Comparison of ENCODE assay signal across 19 cellular contexts in genomic region chr10:6739530-6740174, GRCh38.
DNase-seq lines count a peak whose midpoint lies in the region; ATAC-seq, FAIRE-seq and TF ChIP-seq lines count a peak whose summit lies in the region.
"Had no signal": no experiment of that assay in that cellular context is flagged by ENCODE, and none has a peak within 500 bp of the region (broad histone marks: within the 10 kb centered on the region; RNA-seq: fewer than 3 reads in every experiment).

No MANE protein-coding gene starts in this region.

- H3K36me3 ChIP-seq in HEK293 (ENCODE audit: control insufficient read depth in 2 of 2, insufficient read depth in 1 of 2, low read length in 2 of 2) = no peaks in the 10 kb centered on the region
- H3K36me3 ChIP-seq in breast epithelium = no peaks in the 10 kb centered on the region
- H3K36me3 ChIP-seq in skeletal muscle tissue (ENCODE audit: control insufficient read depth in 3 of 3, insufficient read depth in 3 of 3, low read length in 3 of 3) = no peaks in the 10 kb centered on the region
- H3K36me3 ChIP-seq in small intestine (ENCODE audit: control insufficient read depth in 2 of 2, insufficient read depth in 2 of 2, low read length in 2 of 2) = no peaks in the 10 kb centered on the region

- TF ChIP-seq CTCF in HEK293 (tag by site-specific recombination; IDR thresholded peaks at IDR 0.05) (no peak), breast epithelium (IDR thresholded peaks at IDR 0.05) (no peak)

- DNase-seq in breast epithelium (ENCODE audit: low spot score in 2 of 2) = peak in 1 of 2 donors; percentile 55
- no peak for DNase-seq in small intestine
- DNase-seq in activated CD4-positive, alpha-beta T cell treated with anti-CD3 and anti-CD28 coated beads for 36 hours = no peak
- DNase-seq: AML-193, DMS79 treated with DMSO at 0.1 percent for 48 hours, HCEC 1CT, KG1, NCI-H1417, NCI-H187 treated with DMSO at 0.1 percent for 48 hours, NCI-H2227 treated with DMSO at 0.1 percent for 48 hours, NCI-H524 had no signal

- H3K27me3 ChIP-seq in breast epithelium (no peaks in the 10 kb centered on the region), skeletal muscle tissue (ENCODE audit: control insufficient read depth in 3 of 3, insufficient read depth in 3 of 3, low read length in 3 of 3) (peaks cover 0 to 3% (median 0%) of the 10 kb centered on the region in 3 donors), small intestine (ENCODE audit: control insufficient read depth in 2 of 2, insufficient read depth in 2 of 2, low read length in 2 of 2) (peaks cover 0 to 5% of the 10 kb centered on the region in 2 donors)

- POLR2A ChIA-PET in HEK293 (lab: Yijun Ruan, JAX) = no interaction called here
- POLR2A ChIA-PET in activated CD4-positive, alpha-beta T cell treated with anti-CD3 and anti-CD28 coated beads for 36 hours (lab: Charles Lee) = interaction anchor here (0.6 kb wide), 1 partner anchor 35 kb away, joined by 4 read pairs; no protein-coding TSS in a partner anchor

- ATAC-seq in esophagus mucosa (peak; percentile 76), HG02588 (IDR thresholded peaks at IDR 0.05; ENCODE audit: unreplicated experiment) (no peak), HG02852 (IDR thresholded peaks at IDR 0.05; ENCODE audit: unreplicated experiment) (no peak)
- ATAC-seq in activated CD4-positive, alpha-beta T cell treated with anti-CD3 and anti-CD28 coated beads for 36 hours = no peak
- ATAC-seq: Panc1, Right ventricle myocardium inferior had no signal

- intact Hi-C loops in breast epithelium (cut with DNase I; ENCODE audit: low total_unique reads) = no loop called here
- intact Hi-C loops in activated CD4-positive, alpha-beta T cell treated with anti-CD3 and anti-CD28 coated beads for 36 hours (cut with DNase I, micrococcal nuclease) = no loop called here

- no peak for TF ChIP-seq POLR2A in breast epithelium (IDR thresholded peaks at IDR 0.05)

- no peaks in the 10 kb centered on the region for H3K4me1 Mint-ChIP-seq in activated CD4-positive, alpha-beta T cell treated with anti-CD3 and anti-CD28 coated beads for 36 hours

- FAIRE-seq in small intestine (lab: Jason Lieb, UNC) = no peak

- no peaks in the 10 kb centered on the region for H3K9me3 Mint-ChIP-seq in activated CD4-positive, alpha-beta T cell treated with anti-CD3 and anti-CD28 coated beads for 36 hours (ENCODE audit: low read depth)

- H3K9ac ChIP-seq in skeletal muscle tissue (ENCODE audit: low read depth in 1 of 3, low read length in 3 of 3) = peak overlapping the region in 1 of 3 donors; percentile 22

- 72 to 75% (median 74%) methylated on average over 12 of the region's 12 CpGs for WGBS in small intestine, 3 donors

- H3K36me3 Mint-ChIP-seq in activated CD4-positive, alpha-beta T cell treated with anti-CD3 and anti-CD28 coated beads for 36 hours (ENCODE audit: low read depth) = no peaks in the 10 kb centered on the region

- H3K4me1 ChIP-seq in HEK293 (ENCODE audit: control insufficient read depth, insufficient read depth, low read length) = no peaks in the 10 kb centered on the region
- peaks cover 0 to 4% of the 10 kb centered on the region in 2 donors for H3K4me1 ChIP-seq in breast epithelium
- peaks cover 24 to 43% (median 30%) of the 10 kb centered on the region in 3 donors for H3K4me1 ChIP-seq in skeletal muscle tissue (ENCODE audit: control insufficient read depth in 3 of 3, insufficient read depth in 3 of 3, low read length in 3 of 3)
- no peaks in the 10 kb centered on the region for H3K4me1 ChIP-seq in small intestine (ENCODE audit: control insufficient read depth in 2 of 2, insufficient read depth in 1 of 2, low read depth in 1 of 2, low read length in 1 of 2)

- peaks cover 20% of the 10 kb centered on the region for H3K27me3 Mint-ChIP-seq in activated CD4-positive, alpha-beta T cell treated with anti-CD3 and anti-CD28 coated beads for 36 hours

- H3K27ac Mint-ChIP-seq in activated CD4-positive, alpha-beta T cell treated with anti-CD3 and anti-CD28 coated beads for 36 hours = no peak overlapping the region

- H3K27ac ChIP-seq in HEK293 (ENCODE audit: extremely low read depth, low read depth, low read length) (no peak overlapping the region), breast epithelium (peak overlapping the region; percentile 45 to 61), skeletal muscle tissue (ENCODE audit: low read depth, low read length) (no peak overlapping the region), small intestine (ENCODE audit: low read depth in 1 of 2, low read length in 1 of 2) (no peak overlapping the region)
- H3K27ac ChIP-seq: C4-2B had no signal

- H3K4me3 ChIP-seq in HEK293 (ENCODE audit: low read depth, low read length) (no peak overlapping the region), breast epithelium (no peak overlapping the region), skeletal muscle tissue (ENCODE audit: low read length in 3 of 3) (peak overlapping the region in 2 of 3 donors; percentile 38 to 59), small intestine (ENCODE audit: low read depth in 1 of 2, low read length in 2 of 2) (no peak overlapping the region)

- CTCF ChIA-PET in HEK293 (lab: Yijun Ruan, JAX) = no interaction called here
- CTCF ChIA-PET in activated CD4-positive, alpha-beta T cell treated with anti-CD3 and anti-CD28 coated beads for 36 hours (lab: Charles Lee) = interaction anchor here (0.7 kb wide), 1 partner anchor 722 kb away, joined by 3 read pairs; no protein-coding TSS in a partner anchor

- H3K9me3 ChIP-seq in HEK293 (ENCODE audit: control insufficient read depth, insufficient read depth, low read depth, low read length) = no peaks in the 10 kb centered on the region
- H3K9me3 ChIP-seq in breast epithelium = no peaks in the 10 kb centered on the region
- H3K9me3 ChIP-seq in skeletal muscle tissue (ENCODE audit: control insufficient read depth in 3 of 3, low read length in 3 of 3) = no peaks in the 10 kb centered on the region
- H3K9me3 ChIP-seq in small intestine (ENCODE audit: control insufficient read depth, low read depth) = no peaks in the 10 kb centered on the region

- H3K4me3 Mint-ChIP-seq in activated CD4-positive, alpha-beta T cell treated with anti-CD3 and anti-CD28 coated beads for 36 hours = no peak overlapping the region

TF ChIP-seq in HEK293, 187 proteins besides CTCF, POLR2A, EP300 and RAD21 (continues in another document):
- TF ChIP-seq ZNF433 (tag by site-specific recombination; IDR thresholded peaks at IDR 0.05; ENCODE audit: low read depth) (peak; percentile 55; the same call in 1 of the 2 replicates), ZXDB (tag by site-specific recombination; IDR thresholded peaks at IDR 0.05) (peak; percentile 32; the same call in 1 of the 2 replicates), BCL11A (tag by site-specific recombination; IDR thresholded peaks at IDR 0.05; ENCODE audit: low read depth) (no peak), ZNF560 (tag by site-specific recombination; IDR thresholded peaks at IDR 0.05; ENCODE audit: borderline replicate concordance) (peak; percentile 56; the same call in 1 of the 2 replicates), ZNF664 (tag by site-specific recombination; IDR thresholded peaks at IDR 0.05) (0 out of 2 replicates have a peak, but pooled peaks have one; percentile 9), REST (tag by site-specific recombination; IDR thresholded peaks at IDR 0.05) (peak; percentile 44; the same call in 1 of the 2 replicates)
- TF ChIP-seq, protein P1, sequence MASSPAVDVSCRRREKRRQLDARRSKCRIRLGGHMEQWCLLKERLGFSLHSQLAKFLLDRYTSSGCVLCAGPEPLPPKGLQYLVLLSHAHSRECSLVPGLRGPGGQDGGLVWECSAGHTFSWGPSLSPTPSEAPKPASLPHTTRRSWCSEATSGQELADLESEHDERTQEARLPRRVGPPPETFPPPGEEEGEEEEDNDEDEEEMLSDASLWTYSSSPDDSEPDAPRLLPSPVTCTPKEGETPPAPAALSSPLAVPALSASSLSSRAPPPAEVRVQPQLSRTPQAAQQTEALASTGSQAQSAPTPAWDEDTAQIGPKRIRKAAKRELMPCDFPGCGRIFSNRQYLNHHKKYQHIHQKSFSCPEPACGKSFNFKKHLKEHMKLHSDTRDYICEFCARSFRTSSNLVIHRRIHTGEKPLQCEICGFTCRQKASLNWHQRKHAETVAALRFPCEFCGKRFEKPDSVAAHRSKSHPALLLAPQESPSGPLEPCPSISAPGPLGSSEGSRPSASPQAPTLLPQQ (tag by site-specific recombination; IDR thresholded peaks at IDR 0.05) = no peak
- TF ChIP-seq, protein P2, sequence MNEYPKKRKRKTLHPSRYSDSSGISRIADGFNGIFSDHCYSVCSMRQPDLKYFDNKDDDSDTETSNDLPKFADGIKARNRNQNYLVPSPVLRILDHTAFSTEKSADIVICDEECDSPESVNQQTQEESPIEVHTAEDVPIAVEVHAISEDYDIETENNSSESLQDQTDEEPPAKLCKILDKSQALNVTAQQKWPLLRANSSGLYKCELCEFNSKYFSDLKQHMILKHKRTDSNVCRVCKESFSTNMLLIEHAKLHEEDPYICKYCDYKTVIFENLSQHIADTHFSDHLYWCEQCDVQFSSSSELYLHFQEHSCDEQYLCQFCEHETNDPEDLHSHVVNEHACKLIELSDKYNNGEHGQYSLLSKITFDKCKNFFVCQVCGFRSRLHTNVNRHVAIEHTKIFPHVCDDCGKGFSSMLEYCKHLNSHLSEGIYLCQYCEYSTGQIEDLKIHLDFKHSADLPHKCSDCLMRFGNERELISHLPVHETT (tag by site-specific recombination; IDR thresholded peaks at IDR 0.05) = no peak

Comparison
In these comparisons a context has a peak if more than half of its experiments do, and no peak if none do; other contexts are left out.
1. H3K27ac ChIP-seq: peak in breast epithelium (2 of 2); none in HEK293 (single experiment), skeletal muscle tissue (single experiment) and small intestine (0 of 2).
2. H3K4me3 ChIP-seq: peak in skeletal muscle tissue (2 of 3); none in HEK293 (single experiment), breast epithelium (0 of 3) and small intestine (0 of 2).